Comparison of ENCODE assay signal across 25 cellular contexts in genomic region chr4:1241466-1241935, GRCh38. TPM values are rescaled to one million over a fixed set of nuclear protein-coding genes. Genes with fewer than 3 reads are reported as not detected.
DNase-seq lines count a peak whose midpoint lies in the region; ATAC-seq and TF ChIP-seq lines count a peak whose summit lies in the region.
"Had no signal": no experiment of that assay in that cellular context is flagged by ENCODE, and none has a peak within 500 bp of the region (broad histone marks: within the 10 kb centered on the region; RNA-seq: fewer than 3 reads in every experiment).

No MANE protein-coding gene starts in this region.

- H3K9me3 Mint-ChIP-seq in WTC11 = no peaks in the 10 kb centered on the region
- H3K9me3 Mint-ChIP-seq: brain; CD4-positive, alpha-beta T cell; dendritic cell treated with granulocyte-macrophage colony-stimulating factor and Interleukin-4, amounts not matched to agents 40 ng/mL and 50 ng/mL, for 4 days; naive B cell; T-cell had no signal

- no peak for TF ChIP-seq CTCF in right atrium auricular region (IDR thresholded peaks at IDR 0.05)
- no peak for TF ChIP-seq CTCF in WTC11 (IDR thresholded peaks at IDR 0.05)
- TF ChIP-seq CTCF in left lung (IDR thresholded peaks at IDR 0.05) = no peak
- no peak for TF ChIP-seq CTCF in thyroid gland (IDR thresholded peaks at IDR 0.05)

- ATAC-seq in Right ventricle myocardium inferior (no peak), WTC11 (no peak), left lung (no peak), HG02798 (IDR thresholded peaks at IDR 0.05; ENCODE audit: poor library complexity, unreplicated experiment) (no peak)
- ATAC-seq: foreskin keratinocyte, T-cell had no signal

- intact Hi-C loops in Right ventricle myocardium inferior (cut with DNase I) (no loop called here), left lung (cut with DNase I) (loop anchor here in 1 of 2 donors (10.0 kb wide), 1 partner anchor 77 kb away; no protein-coding TSS in a partner anchor), thyroid gland (cut with DNase I) (no loop called here)

- CTCF ChIA-PET in WTC11 (lab: Charles Lee) = no interaction called here

- H3K4me1 ChIP-seq in right atrium auricular region = peaks cover 0 to 52% of the 10 kb centered on the region in 2 donors
- H3K4me1 ChIP-seq in left lung = peaks cover 17 to 53% of the 10 kb centered on the region in 2 donors
- H3K4me1 ChIP-seq in thyroid gland = peaks cover 22 to 44% of the 10 kb centered on the region in 2 donors

- H3K27me3 ChIP-seq in right atrium auricular region (no peaks in the 10 kb centered on the region), left lung (no peaks in the 10 kb centered on the region), thyroid gland (no peaks in the 10 kb centered on the region)
- H3K27me3 ChIP-seq: foreskin keratinocyte had no signal

- no peak overlapping the region for H3K4me3 Mint-ChIP-seq in WTC11
- H3K4me3 Mint-ChIP-seq: activated naive CD8-positive, alpha-beta T cell; brain; CD4-positive, alpha-beta T cell; dendritic cell treated with granulocyte-macrophage colony-stimulating factor and Interleukin-4, amounts not matched to agents 40 ng/mL and 50 ng/mL, for 4 days; T-cell had no signal

- H3K36me3 Mint-ChIP-seq in WTC11 = peaks cover 4% of the 10 kb centered on the region
- H3K36me3 Mint-ChIP-seq: activated naive CD8-positive, alpha-beta T cell; naive B cell had no signal

- H3K27me3 Mint-ChIP-seq in WTC11 (ENCODE audit: low read depth) = no peaks in the 10 kb centered on the region; the same call in 1 of the 2 replicates
- H3K27me3 Mint-ChIP-seq: activated naive CD8-positive, alpha-beta T cell; brain; CD4-positive, alpha-beta T cell; dendritic cell treated with granulocyte-macrophage colony-stimulating factor and Interleukin-4, amounts not matched to agents 40 ng/mL and 50 ng/mL, for 4 days; naive B cell; T-cell had no signal

- H3K4me1 Mint-ChIP-seq in WTC11 = peaks cover 4% of the 10 kb centered on the region

- no peak overlapping the region for H3K27ac Mint-ChIP-seq in WTC11
- H3K27ac Mint-ChIP-seq: activated naive CD8-positive, alpha-beta T cell; dendritic cell treated with granulocyte-macrophage colony-stimulating factor and Interleukin-4, amounts not matched to agents 40 ng/mL and 50 ng/mL, for 4 days; T-cell had no signal

- peak; percentile 58 for DNase-seq in Right ventricle myocardium inferior (ENCODE audit: missing footprints)
- no peak for DNase-seq in right atrium auricular region (ENCODE audit: low spot score)
- peak; percentile 8 for DNase-seq in WTC11 (ENCODE audit: low spot score)
- peak; percentile 28 to 67 for DNase-seq in left lung
- DNase-seq in thyroid gland = peak; percentile 1 to 2
- no peak for DNase-seq in kidney glomerular epithelial cell (lab: John Stamatoyannopoulos, UW)
- no peak for DNase-seq in NK-92 treated with Interleukin-12 subunit alpha and Interleukin-12 subunit beta, amount 100 ng/mL, for 24 hours (lab: John Stamatoyannopoulos, UW)
- DNase-seq: activated CD4-positive, alpha-beta T cell treated with anti-CD3 and anti-CD28 coated beads, Interleukin-2, amount 50 U/mL, for 4 hours; activated T-cell treated with anti-CD3 and anti-CD28 coated beads for 4 hours; DMS153; foreskin keratinocyte; IMR-90; naive B cell; NCI-H1436; NCI-H524 treated with DMSO at 0.1 percent for 48 hours; stimulated activated CD4-positive, alpha-beta T cell treated with anti-CD3 and anti-CD28 coated beads, Interleukin-4, amount 100 ng/mL, for 24 hours; T-cell had no signal

- H3K27ac ChIP-seq in right atrium auricular region (peak overlapping the region in 1 of 2 donors; percentile 57), left lung (no peak overlapping the region), thyroid gland (no peak overlapping the region)
- H3K27ac ChIP-seq: epithelial cell of prostate, foreskin keratinocyte had no signal

- H3K4me3 ChIP-seq in right atrium auricular region (no peak overlapping the region), left lung (no peak overlapping the region), thyroid gland (replicated peaks in 1 of 3) (no peak overlapping the region)
- H3K4me3 ChIP-seq: lung, skin epidermis had no signal

- TF ChIP-seq POLR2A in thyroid gland (IDR thresholded peaks at IDR 0.05) = no peak

- no peaks in the 10 kb centered on the region for H3K9me3 ChIP-seq in right atrium auricular region
- no peaks in the 10 kb centered on the region for H3K9me3 ChIP-seq in left lung
- no peaks in the 10 kb centered on the region for H3K9me3 ChIP-seq in thyroid gland

- H3K36me3 ChIP-seq in right atrium auricular region (peaks cover 38% of the 10 kb centered on the region), left lung (peaks cover 0 to 38% of the 10 kb centered on the region in 2 donors), thyroid gland (peaks cover 8 to 19% of the 10 kb centered on the region in 2 donors)

- 91 to 94% methylated on average over 18 to 21 of the region's 21 CpGs for WGBS in thyroid gland, 2 donors

- POLR2A ChIA-PET in WTC11 (lab: Charles Lee) = no interaction called here

TF ChIP-seq in WTC11, 78 proteins besides CTCF, POLR2A, EP300 and RAD21 (continues in another document):
- no peak for TF ChIP-seq ZNF263 (CRISPR knock-in tag; IDR thresholded peaks at IDR 0.05; ENCODE audit: low read depth)
- TF ChIP-seq JAZF1 (CRISPR knock-in tag; IDR thresholded peaks at IDR 0.05) = no peak
- no peak for TF ChIP-seq E2F1 (CRISPR knock-in tag; IDR thresholded peaks at IDR 0.05)
- no peak for TF ChIP-seq ZNF416 (CRISPR knock-in tag; IDR thresholded peaks at IDR 0.05)
- no peak for TF ChIP-seq AFF4 (CRISPR knock-in tag; IDR thresholded peaks at IDR 0.05; ENCODE audit: borderline replicate concordance)
- no peak for TF ChIP-seq JUN (CRISPR knock-in tag; IDR thresholded peaks at IDR 0.05)
- no peak for TF ChIP-seq NR3C1 (CRISPR knock-in tag; conservative IDR thresholded peaks at IDR 0.05; ENCODE audit: low read depth)
- TF ChIP-seq, protein P1, sequence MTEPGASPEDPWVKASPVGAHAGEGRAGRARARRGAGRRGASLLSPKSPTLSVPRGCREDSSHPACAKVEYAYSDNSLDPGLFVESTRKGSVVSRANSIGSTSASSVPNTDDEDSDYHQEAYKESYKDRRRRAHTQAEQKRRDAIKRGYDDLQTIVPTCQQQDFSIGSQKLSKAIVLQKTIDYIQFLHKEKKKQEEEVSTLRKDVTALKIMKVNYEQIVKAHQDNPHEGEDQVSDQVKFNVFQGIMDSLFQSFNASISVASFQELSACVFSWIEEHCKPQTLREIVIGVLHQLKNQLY (CRISPR knock-in tag; IDR thresholded peaks at IDR 0.05) = no peak
- TF ChIP-seq ZSCAN18 (CRISPR knock-in tag; IDR thresholded peaks at IDR 0.05) = no peak

RNA-seq across cellular contexts. Expression of gene CTBP1, which starts 7.4 kb away (rescaled TPM):
- total RNA-seq in Right ventricle myocardium inferior (121 TPM), right atrium auricular region (100 to 1,000 TPM; 104 to 140 TPM), WTC11 (2021) (143 to 167 TPM (median 159 TPM) in 3 replicates), left lung (100 to 1,000 TPM; 146 to 167 TPM), thyroid gland (100 to 1,000 TPM; 102 to 226 (median 177) TPM)

RNA-seq across cellular contexts. Expression of gene MAEA, which starts 48.2 kb away (rescaled TPM):
- total RNA-seq in Right ventricle myocardium inferior (50.4 TPM), right atrium auricular region (10 to 100 TPM; 46.0 to 51.7 TPM), WTC11 (2021) (66.9 to 86.9 TPM (median 79.8 TPM) in 3 replicates), left lung (10 to 100 TPM; 43.8 to 56.3 TPM), thyroid gland (10 to 100 TPM; 85.3 to 99.5 (median 87.3) TPM)

Comparison
In these comparisons a context has a peak if more than half of its experiments do, and no peak if none do; other contexts are left out.
1. DNase-seq: peak in Right ventricle myocardium inferior (single experiment), WTC11 (single experiment), left lung (2 of 2) and thyroid gland (2 of 2); none in right atrium auricular region (single experiment), kidney glomerular epithelial cell (single experiment) and NK-92 treated with Interleukin-12 subunit alpha and Interleukin-12 subunit beta, amount 100 ng/mL, for 24 hours (single experiment).